ENCODE assay signal across 28 cellular contexts in genomic region chr3:124574012-124574411, GRCh38.
DNase-seq lines count a peak whose midpoint lies in the region; ATAC-seq and TF ChIP-seq lines count a peak whose summit lies in the region.
"Had no signal": no experiment of that assay in that cellular context is flagged by ENCODE, and none has a peak within 500 bp of the region (broad histone marks: within the 10 kb centered on the region; RNA-seq: fewer than 3 reads in every experiment).

No MANE protein-coding gene starts in this region.

- H2AK5ac ChIP-seq in trophoblast cell (ENCODE audit: low read length) = no peak overlapping the region

- H3K36me3 Mint-ChIP-seq in T-helper 17 cell (ENCODE audit: low read depth) (no peaks in the 10 kb centered on the region), Caco-2 (ENCODE audit: insufficient read depth, unreplicated experiment) (no peaks in the 10 kb centered on the region)
- H3K36me3 Mint-ChIP-seq: CD8-positive, alpha-beta T cell had no signal

- H3K4me3 Mint-ChIP-seq in T-helper 17 cell = no peak overlapping the region
- no peak overlapping the region for H3K4me3 Mint-ChIP-seq in Caco-2 (ENCODE audit: unreplicated experiment)
- H3K4me3 Mint-ChIP-seq: CD8-positive, alpha-beta T cell had no signal

- H3K9me3 ChIP-seq in BLaER1 (no peaks in the 10 kb centered on the region), RWPE2 (ENCODE audit: severe bottlenecking) (no peaks in the 10 kb centered on the region), trophoblast cell (ENCODE audit: insufficient read depth, low read depth, low read length) (no peaks in the 10 kb centered on the region), T-helper 17 cell (ENCODE audit: control insufficient read depth, low read length, poor library complexity, severe bottlenecking) (no peaks in the 10 kb centered on the region), Caco-2 (no peaks in the 10 kb centered on the region)
- H3K9me3 ChIP-seq: SJCRH30 had no signal

- H3K4me2 ChIP-seq in BLaER1 (peak overlapping the region; percentile 24; the same call in 1 of the 2 replicates), trophoblast cell (ENCODE audit: low read length) (no peak overlapping the region)

- no peaks in the 10 kb centered on the region for H4K20me1 ChIP-seq in BLaER1

- no peak for DNase-seq in RWPE2 (ENCODE audit: low spot score)
- DNase-seq in epithelial cell of esophagus (ENCODE audit: low read depth) = peak; percentile 70
- no peak for DNase-seq in trophoblast cell
- DNase-seq in T-helper 17 cell = no peak
- no peak for DNase-seq in Caco-2
- no peak for DNase-seq in NCI-H1930 (lab: John Stamatoyannopoulos, UW)
- DNase-seq: AML-193; CD8-positive, alpha-beta T cell; DMS 273 treated with DMSO at 0.1 percent for 48 hours; DMS79; EL; GDM1; Karpas-422; MV-4-11; NCI-H1105; NCI-H1436 treated with DMSO at 0.1 percent for 48 hours; NCI-H187 treated with DMSO at 0.1 percent for 48 hours; NCI-H2107; NCI-H446 treated with DMSO at 0.1 percent for 48 hours; NCI-H526; NCI-H82; NK-92 treated with Interleukin-12 subunit alpha and Interleukin-12 subunit beta, amount 100 ng/mL, for 24 hours; PC-3; SJCRH30 had no signal

- no peak overlapping the region for H3K27ac ChIP-seq in BLaER1
- H3K27ac ChIP-seq in RWPE2 (ENCODE audit: poor library complexity, severe bottlenecking) = no peak overlapping the region
- H3K27ac ChIP-seq in trophoblast cell (ENCODE audit: low read depth, low read length) = no peak overlapping the region
- H3K27ac ChIP-seq: C4-2B, SJCRH30 had no signal

- peak overlapping the region; percentile 53 for H4K91ac ChIP-seq in trophoblast cell (ENCODE audit: low read depth, low read length)

- H4K8ac ChIP-seq in trophoblast cell (ENCODE audit: low read depth, low read length) = no peak overlapping the region

- no peaks in the 10 kb centered on the region for H3K79me2 ChIP-seq in trophoblast cell (ENCODE audit: control insufficient read depth, insufficient read depth, low read length, poor library complexity)

- POLR2A ChIA-PET in Caco-2 (lab: Charles Lee) = no interaction called here

- H3K36me3 ChIP-seq in BLaER1 (no peaks in the 10 kb centered on the region), RWPE2 (ENCODE audit: low read depth) (no peaks in the 10 kb centered on the region), trophoblast cell (ENCODE audit: control insufficient read depth in 1 of 2, insufficient read depth in 2 of 2, low read length in 2 of 2) (no peaks in the 10 kb centered on the region), Caco-2 (ENCODE audit: control insufficient read depth, insufficient read depth, low read length) (no peaks in the 10 kb centered on the region)
- H3K36me3 ChIP-seq: SJCRH30 had no signal

- H3K14ac ChIP-seq in trophoblast cell (ENCODE audit: low read length) = no peak overlapping the region

- H3K27me3 ChIP-seq in BLaER1 (no peaks in the 10 kb centered on the region), RWPE2 (ENCODE audit: insufficient read depth, poor library complexity, severe bottlenecking) (no peaks in the 10 kb centered on the region), trophoblast cell (ENCODE audit: insufficient read depth, low read length) (no peaks in the 10 kb centered on the region), Caco-2 (replicated peaks; ENCODE audit: control insufficient read depth, insufficient read depth, low read length) (no peaks in the 10 kb centered on the region)
- H3K27me3 ChIP-seq: SJCRH30 had no signal

- no peak overlapping the region for H3K4ac ChIP-seq in trophoblast cell (ENCODE audit: low read depth, low read length)

- H3K4me1 ChIP-seq in BLaER1 = peaks cover 16% of the 10 kb centered on the region
- H3K4me1 ChIP-seq in RWPE2 (ENCODE audit: insufficient read depth, poor library complexity, severe bottlenecking) = peaks cover 6% of the 10 kb centered on the region
- peaks cover 12 to 14% of the 10 kb centered on the region in 2 experiments for H3K4me1 ChIP-seq in trophoblast cell (ENCODE audit: control insufficient read depth in 1 of 2, insufficient read depth in 2 of 2, low read length in 2 of 2)
- no peaks in the 10 kb centered on the region; the same call in 1 of the 2 replicates for H3K4me1 ChIP-seq in Caco-2

- CTCF ChIA-PET in Caco-2 (lab: Charles Lee) = interaction anchor here (0.8 kb wide), 1 partner anchor 106 kb away, joined by 3 read pairs; no protein-coding TSS in a partner anchor

- H3K79me1 ChIP-seq in trophoblast cell (ENCODE audit: low read length) = peaks cover 6% of the 10 kb centered on the region

- H3K27me3 Mint-ChIP-seq in T-helper 17 cell = peaks cover 29% of the 10 kb centered on the region
- no peaks in the 10 kb centered on the region for H3K27me3 Mint-ChIP-seq in Caco-2 (ENCODE audit: insufficient read depth, unreplicated experiment)

- H3K9me3 Mint-ChIP-seq in Caco-2 (ENCODE audit: unreplicated experiment) = no peaks in the 10 kb centered on the region
- H3K9me3 Mint-ChIP-seq: CD8-positive, alpha-beta T cell had no signal

- no peak overlapping the region for H3K27ac Mint-ChIP-seq in T-helper 17 cell
- H3K27ac Mint-ChIP-seq in Caco-2 (ENCODE audit: unreplicated experiment) = no peak overlapping the region
- H3K27ac Mint-ChIP-seq: CD8-positive, alpha-beta T cell had no signal

- H2BK120ac ChIP-seq in trophoblast cell (ENCODE audit: insufficient read depth, low read length, poor library complexity) = peak overlapping the region; percentile 17

- no peak overlapping the region for H2AFZ ChIP-seq in trophoblast cell (ENCODE audit: insufficient read depth, low read length, poor library complexity)

- no peak overlapping the region for H2BK12ac ChIP-seq in trophoblast cell (ENCODE audit: low read length)

- peaks cover 4% of the 10 kb centered on the region for H3K4me1 Mint-ChIP-seq in T-helper 17 cell
- peaks cover 13% of the 10 kb centered on the region for H3K4me1 Mint-ChIP-seq in Caco-2 (ENCODE audit: low read depth, unreplicated experiment)

- TF ChIP-seq CTCF in RWPE2 (IDR thresholded peaks at IDR 0.05; ENCODE audit: poor library complexity, severe bottlenecking) (no peak), epithelial cell of esophagus (IDR thresholded peaks at IDR 0.05; ENCODE audit: insufficient read depth, low read depth, low read length, missing control alignments) (no peak), Caco-2 (IDR thresholded peaks at IDR 0.05; ENCODE audit: insufficient read depth in 1 of 2, low read depth in 1 of 2, low read length in 1 of 2, severe bottlenecking in 1 of 2, unreplicated experiment in 1 of 2) (no peak)

- no peak overlapping the region for H4K12ac ChIP-seq in trophoblast cell (ENCODE audit: low read depth, low read length)

- BruUV-seq in Caco-2 (replicated peaks; lab: Mats Ljungman, UMichigan) = no TSS peak

- WGBS in trophoblast cell (ENCODE audit: extremely low coverage, insufficient coverage, insufficient read length) = no CpG with 5 or more reads among the region's 2 CpGs

- H3K9ac ChIP-seq in BLaER1 (no peak overlapping the region), trophoblast cell (ENCODE audit: low read length) (no peak overlapping the region)

- no peak overlapping the region for H3K4me3 ChIP-seq in BLaER1
- H3K4me3 ChIP-seq in RWPE2 (ENCODE audit: severe bottlenecking) = no peak overlapping the region
- no peak overlapping the region for H3K4me3 ChIP-seq in epithelial cell of esophagus (ENCODE audit: low read length)
- H3K4me3 ChIP-seq in trophoblast cell (ENCODE audit: low read depth, low read length) = no peak overlapping the region
- H3K4me3 ChIP-seq in Caco-2 (ENCODE audit: low read depth, low read length) = no peak overlapping the region
- H3K4me3 ChIP-seq: SJCRH30 had no signal

- intact Hi-C loops in Caco-2 (cut with micrococcal nuclease; ENCODE audit: unreplicated experiment) = no loop called here

- peak; percentile 45; the same call in 1 of the 3 replicates for ATAC-seq in RWPE2 (ENCODE audit: low read depth)
- ATAC-seq in T-helper 17 cell = no peak
- ATAC-seq: CD8-positive, alpha-beta T cell; PC-3; Right ventricle myocardium inferior; SK-N-SH treated with all-trans-retinoic acid at 6 μM for 48 hours had no signal

- no peak overlapping the region for H2BK5ac ChIP-seq in trophoblast cell (ENCODE audit: low read depth, low read length, poor library complexity)

- H3K23ac ChIP-seq in trophoblast cell (ENCODE audit: low read length) = no peak overlapping the region

- no peak overlapping the region for H3K18ac ChIP-seq in trophoblast cell (ENCODE audit: low read length)
